Comparison of ENCODE assay signal across 17 cellular contexts in genomic region chr1:100219879-100220278, GRCh38. TPM values are rescaled to one million over a fixed set of nuclear protein-coding genes. Genes with fewer than 3 reads are reported as not detected.
DNase-seq lines count a peak whose midpoint lies in the region; ATAC-seq and TF ChIP-seq lines count a peak whose summit lies in the region.
"Had no signal": no experiment of that assay in that cellular context is flagged by ENCODE, and none has a peak within 500 bp of the region (broad histone marks: within the 10 kb centered on the region; RNA-seq: fewer than 3 reads in every experiment).

No MANE protein-coding gene starts in this region.

- RAD21 ChIA-PET in HCT116 (lab: Charles Lee; ENCODE audit: low non-redundant PET in 1 of 2, low total read pairs in 2 of 2, uncharacterized antibody in 2 of 2, unreplicated experiment in 2 of 2): no interaction called here

- no peak overlapping the region for H3K4me2 ChIP-seq in HCT116 (ENCODE audit: low read length)
- H3K4me2 ChIP-seq: BLaER1 had no signal

- TF ChIP-seq POLR2A in HCT116 (IDR thresholded peaks at IDR 0.05; ENCODE audit: borderline replicate concordance, extremely low read depth, insufficient read depth, insufficient read length): no peak

- no peaks in the 10 kb centered on the region for H3K4me1 ChIP-seq in HCT116 (ENCODE audit: control insufficient read depth in 1 of 2, insufficient read depth in 2 of 2, low read length in 2 of 2)
- H3K4me1 ChIP-seq: BLaER1 had no signal

- no peak overlapping the region for H3K27ac ChIP-seq in HCT116 (ENCODE audit: low read depth, low read length)
- H3K27ac ChIP-seq: BLaER1, epithelial cell of prostate, heart left ventricle had no signal

- no peaks in the 10 kb centered on the region for H3K9me3 ChIP-seq in HCT116 (ENCODE audit: control insufficient read depth in 1 of 2, insufficient read depth in 1 of 2, low read depth in 1 of 2, low read length in 2 of 2)
- H3K9me3 ChIP-seq: BLaER1, heart left ventricle had no signal

- H4K20me1 ChIP-seq in HCT116 (ENCODE audit: insufficient read depth): no peaks in the 10 kb centered on the region
- H4K20me1 ChIP-seq: BLaER1 had no signal

- H3K9ac ChIP-seq in HCT116 (ENCODE audit: low read length): no peak overlapping the region
- H3K9ac ChIP-seq: BLaER1 had no signal

- H3K79me2 ChIP-seq in HCT116 (ENCODE audit: insufficient read depth, low read length): no peaks in the 10 kb centered on the region

- POLR2A ChIA-PET in HCT116 (lab: Charles Lee): no interaction called here

- H3K9me2 ChIP-seq in HCT116 (ENCODE audit: insufficient read depth): no peaks in the 10 kb centered on the region

- no peak for TF ChIP-seq RAD21 in HCT116 (IDR thresholded peaks at IDR 0.05; ENCODE audit: low read depth)

- H3K4me3 ChIP-seq in HCT116 (replicated peaks in 1 of 2; ENCODE audit: low read depth in 1 of 2, low read length in 2 of 2) (no peak overlapping the region), fibroblast of the aortic adventitia (ENCODE audit: low read depth, low read length) (no peak overlapping the region)
- H3K4me3 ChIP-seq: BLaER1, heart left ventricle had no signal

- peak; percentile 34 for DNase-seq in EL
- no peak for DNase-seq in HCT116 (ENCODE audit: low read depth, low spot score)
- DNase-seq in RPMI7951 (ENCODE audit: low read depth): peak; percentile 7
- peak; percentile 5 for DNase-seq in fibroblast of the aortic adventitia (ENCODE audit: low read depth)
- no peak for DNase-seq in activated gamma-delta T cell treated with Interleukin-2 at 50 U/mL for 16 hours
- no peak for DNase-seq in NCI-H510A (lab: John Stamatoyannopoulos, UW)
- DNase-seq: activated CD4-positive, CD25-positive, alpha-beta regulatory T cell; activated T-cell treated with anti-CD3 and anti-CD28 coated beads, Interleukin-2, amount 50 U/mL, for 1 hour; DMS53; heart left ventricle; mesendoderm; NCI-H2081; NCI-H69; substantia nigra had no signal

- CTCF ChIA-PET in HCT116 (lab: Charles Lee): no interaction called here

- H2AFZ ChIP-seq in HCT116 (ENCODE audit: low read depth, low read length, poor library complexity, severe bottlenecking): no peak overlapping the region

- TF ChIP-seq CTCF in HCT116 (IDR thresholded peaks at IDR 0.05 in 2 of 3, conservative IDR thresholded peaks at IDR 0.05 in 1 of 3; ENCODE audit: borderline replicate concordance in 1 of 3, insufficient read depth in 1 of 3, low read depth in 2 of 3, low read length in 2 of 3) (no peak), fibroblast of the aortic adventitia (IDR thresholded peaks at IDR 0.05; ENCODE audit: insufficient read depth, low read length) (no peak)

- intact Hi-C loops in HCT116 (cut with micrococcal nuclease): no loop called here

- H3K27me3 ChIP-seq in HCT116 (ENCODE audit: insufficient read depth, low read length): no peaks in the 10 kb centered on the region
- H3K27me3 ChIP-seq: BLaER1, heart left ventricle had no signal

- H3K36me3 ChIP-seq in HCT116 (ENCODE audit: control insufficient read depth in 1 of 2, insufficient read depth in 2 of 2, low read length in 2 of 2): peaks cover 0 to 6% of the 10 kb centered on the region in 2 experiments; a peak in 1 of 4 replicates

- ATAC-seq in HCT116: no peak
- no peak for ATAC-seq in HG03565 (IDR thresholded peaks at IDR 0.05; ENCODE audit: unreplicated experiment)
- ATAC-seq: heart left ventricle had no signal

- BruUV-seq in HCT116 (replicated peaks; lab: Mats Ljungman, UMichigan): no TSS peak

TF ChIP-seq in HCT116, 20 proteins besides CTCF, POLR2A, EP300 and RAD21:
- TF ChIP-seq MAX (IDR thresholded peaks at IDR 0.05) (no peak), SP1 (IDR thresholded peaks at IDR 0.05; ENCODE audit: low read depth) (no peak), ZFX (IDR thresholded peaks at IDR 0.05) (no peak), POLR2AphosphoS5 (IDR thresholded peaks at IDR 0.05; ENCODE audit: low read depth, low read length) (no peak), CBX3 (IDR thresholded peaks at IDR 0.05; ENCODE audit: low read depth) (no peak), CEBPB (IDR thresholded peaks at IDR 0.05; ENCODE audit: low read depth) (0 out of 2 replicates have a peak, but pooled peaks have one; percentile 29)
- TF ChIP-seq, protein P1, sequence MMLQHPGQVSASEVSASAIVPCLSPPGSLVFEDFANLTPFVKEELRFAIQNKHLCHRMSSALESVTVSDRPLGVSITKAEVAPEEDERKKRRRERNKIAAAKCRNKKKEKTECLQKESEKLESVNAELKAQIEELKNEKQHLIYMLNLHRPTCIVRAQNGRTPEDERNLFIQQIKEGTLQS (IDR thresholded peaks at IDR 0.05): no peak

RNA-seq across cellular contexts. Expression of gene DBT, which starts 29.8 kb away (rescaled TPM):
- 14.0 TPM for total RNA-seq in HCT116 (2021; ENCODE audit: unreplicated experiment)
- polyA plus RNA-seq in HCT116 (2012): 3.0 and 4.3 TPM in 2 replicates
- 4.7 and 4.9 TPM in 2 replicates for total RNA-seq in RPMI7951 (2014; rRNA removed; shearing (Covaris generic))
- 7.7 and 10.8 TPM in 2 replicates for total RNA-seq in fibroblast of the aortic adventitia (ENCODE audit: low replicate concordance)

RNA-seq across cellular contexts. Expression of gene LRRC39, which starts 41.8 kb away (rescaled TPM):
- 0.54 TPM for total RNA-seq in HCT116 (2021; ENCODE audit: unreplicated experiment)
- 0.14 and 0.47 TPM in 2 replicates for polyA plus RNA-seq in HCT116 (2012)
- 0.60 and 1.1 TPM in 2 replicates for total RNA-seq in RPMI7951 (2014; rRNA removed; shearing (Covaris generic))
- total RNA-seq in fibroblast of the aortic adventitia (ENCODE audit: low replicate concordance): 0.36 and 3.7 TPM in 2 replicates

RNA-seq across cellular contexts. Expression of gene RTCA, which starts 46.1 kb away (rescaled TPM):
- total RNA-seq in HCT116 (2021; ENCODE audit: unreplicated experiment): 26.5 TPM
- polyA plus RNA-seq in HCT116 (2012): 17.5 and 19.1 TPM in 2 replicates
- total RNA-seq in RPMI7951 (2014; rRNA removed; shearing (Covaris generic)): 42.8 and 44.6 TPM in 2 replicates
- 43.2 and 118 TPM in 2 replicates for total RNA-seq in fibroblast of the aortic adventitia (ENCODE audit: low replicate concordance)

Comparison
In these comparisons a context has a peak if more than half of its experiments do, and no peak if none do; other contexts are left out.
1. DNase-seq: peak in EL (single experiment), RPMI7951 (single experiment) and fibroblast of the aortic adventitia (single experiment); none in HCT116 (single experiment), activated gamma-delta T cell treated with Interleukin-2 at 50 U/mL for 16 hours (single experiment) and NCI-H510A (single experiment).